1 cellular context compared by ENCODE assay signal in the genomic region with DNA sequence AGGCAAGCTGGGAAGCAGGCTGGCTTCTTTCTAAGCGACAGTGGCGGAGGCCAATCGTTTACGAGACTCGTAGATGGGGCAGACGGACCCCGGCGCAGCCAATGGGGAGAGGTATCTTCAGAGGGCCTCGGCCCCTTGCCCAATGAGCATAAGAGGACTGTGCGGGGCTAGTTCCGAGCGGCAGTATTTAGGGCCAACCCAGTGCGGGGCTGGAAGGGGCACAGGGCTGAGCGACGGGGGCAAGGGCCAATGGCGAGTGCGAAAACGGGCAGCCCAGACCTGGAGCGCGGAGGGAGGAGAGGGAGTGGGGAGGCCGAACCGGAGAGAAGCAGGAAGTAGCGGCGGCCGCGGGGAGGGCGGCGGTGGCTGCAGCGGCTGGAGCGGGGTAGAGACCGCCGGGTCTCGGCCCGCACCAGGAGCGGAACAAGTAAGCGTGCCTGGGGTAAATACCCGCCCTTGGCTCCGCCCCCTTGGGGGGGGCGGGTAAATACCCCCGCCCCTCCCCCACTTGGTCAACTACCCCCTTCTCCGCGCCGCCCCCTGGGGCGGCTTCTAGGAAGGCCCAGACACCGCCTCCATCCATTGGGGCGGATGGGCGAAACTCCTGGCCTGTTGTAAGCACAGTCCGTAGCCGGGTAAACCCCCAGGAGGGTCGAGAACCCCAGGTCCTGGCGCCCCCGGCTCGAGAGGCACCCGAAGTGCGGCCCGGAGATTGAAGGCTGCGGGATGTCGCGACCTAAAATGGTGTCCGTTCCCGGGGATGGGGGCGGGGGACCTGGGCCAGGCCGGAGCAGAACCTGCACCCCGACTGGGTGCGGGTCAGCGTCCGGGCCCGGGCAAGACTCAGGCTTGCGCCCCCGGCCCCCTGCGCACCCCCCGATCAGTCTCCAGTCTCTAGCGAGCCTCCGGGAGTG.
TF ChIP-seq lines count a peak whose summit lies in the region.

A gene with protein sequence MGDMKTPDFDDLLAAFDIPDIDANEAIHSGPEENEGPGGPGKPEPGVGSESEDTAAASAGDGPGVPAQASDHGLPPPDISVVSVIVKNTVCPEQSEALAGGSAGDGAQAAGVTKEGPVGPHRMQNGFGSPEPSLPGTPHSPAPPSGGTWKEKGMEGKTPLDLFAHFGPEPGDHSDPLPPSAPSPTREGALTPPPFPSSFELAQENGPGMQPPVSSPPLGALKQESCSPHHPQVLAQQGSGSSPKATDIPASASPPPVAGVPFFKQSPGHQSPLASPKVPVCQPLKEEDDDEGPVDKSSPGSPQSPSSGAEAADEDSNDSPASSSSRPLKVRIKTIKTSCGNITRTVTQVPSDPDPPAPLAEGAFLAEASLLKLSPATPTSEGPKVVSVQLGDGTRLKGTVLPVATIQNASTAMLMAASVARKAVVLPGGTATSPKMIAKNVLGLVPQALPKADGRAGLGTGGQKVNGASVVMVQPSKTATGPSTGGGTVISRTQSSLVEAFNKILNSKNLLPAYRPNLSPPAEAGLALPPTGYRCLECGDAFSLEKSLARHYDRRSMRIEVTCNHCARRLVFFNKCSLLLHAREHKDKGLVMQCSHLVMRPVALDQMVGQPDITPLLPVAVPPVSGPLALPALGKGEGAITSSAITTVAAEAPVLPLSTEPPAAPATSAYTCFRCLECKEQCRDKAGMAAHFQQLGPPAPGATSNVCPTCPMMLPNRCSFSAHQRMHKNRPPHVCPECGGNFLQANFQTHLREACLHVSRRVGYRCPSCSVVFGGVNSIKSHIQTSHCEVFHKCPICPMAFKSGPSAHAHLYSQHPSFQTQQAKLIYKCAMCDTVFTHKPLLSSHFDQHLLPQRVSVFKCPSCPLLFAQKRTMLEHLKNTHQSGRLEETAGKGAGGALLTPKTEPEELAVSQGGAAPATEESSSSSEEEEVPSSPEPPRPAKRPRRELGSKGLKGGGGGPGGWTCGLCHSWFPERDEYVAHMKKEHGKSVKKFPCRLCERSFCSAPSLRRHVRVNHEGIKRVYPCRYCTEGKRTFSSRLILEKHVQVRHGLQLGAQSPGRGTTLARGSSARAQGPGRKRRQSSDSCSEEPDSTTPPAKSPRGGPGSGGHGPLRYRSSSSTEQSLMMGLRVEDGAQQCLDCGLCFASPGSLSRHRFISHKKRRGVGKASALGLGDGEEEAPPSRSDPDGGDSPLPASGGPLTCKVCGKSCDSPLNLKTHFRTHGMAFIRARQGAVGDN (plus strand): TSS at position 331 of the 914 bp plus-strand sequence. CDS start 3,993 bp downstream, outside the sequence.

TF ChIP-seq in HepG2, 621 proteins besides CTCF, POLR2A, EP300 and RAD21 (continued from another document and continues in another):
- TF ChIP-seq, protein P1, sequence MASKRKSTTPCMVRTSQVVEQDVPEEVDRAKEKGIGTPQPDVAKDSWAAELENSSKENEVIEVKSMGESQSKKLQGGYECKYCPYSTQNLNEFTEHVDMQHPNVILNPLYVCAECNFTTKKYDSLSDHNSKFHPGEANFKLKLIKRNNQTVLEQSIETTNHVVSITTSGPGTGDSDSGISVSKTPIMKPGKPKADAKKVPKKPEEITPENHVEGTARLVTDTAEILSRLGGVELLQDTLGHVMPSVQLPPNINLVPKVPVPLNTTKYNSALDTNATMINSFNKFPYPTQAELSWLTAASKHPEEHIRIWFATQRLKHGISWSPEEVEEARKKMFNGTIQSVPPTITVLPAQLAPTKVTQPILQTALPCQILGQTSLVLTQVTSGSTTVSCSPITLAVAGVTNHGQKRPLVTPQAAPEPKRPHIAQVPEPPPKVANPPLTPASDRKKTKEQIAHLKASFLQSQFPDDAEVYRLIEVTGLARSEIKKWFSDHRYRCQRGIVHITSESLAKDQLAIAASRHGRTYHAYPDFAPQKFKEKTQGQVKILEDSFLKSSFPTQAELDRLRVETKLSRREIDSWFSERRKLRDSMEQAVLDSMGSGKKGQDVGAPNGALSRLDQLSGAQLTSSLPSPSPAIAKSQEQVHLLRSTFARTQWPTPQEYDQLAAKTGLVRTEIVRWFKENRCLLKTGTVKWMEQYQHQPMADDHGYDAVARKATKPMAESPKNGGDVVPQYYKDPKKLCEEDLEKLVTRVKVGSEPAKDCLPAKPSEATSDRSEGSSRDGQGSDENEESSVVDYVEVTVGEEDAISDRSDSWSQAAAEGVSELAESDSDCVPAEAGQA (IDR thresholded peaks at IDR 0.05; ENCODE audit: low read depth) = no peak
- TF ChIP-seq, protein P1 (CRISPR knock-in tag; IDR thresholded peaks at IDR 0.05; ENCODE audit: borderline replicate concordance) = no peak
- TF ChIP-seq STAG1 (CRISPR knock-in tag; IDR thresholded peaks at IDR 0.05) = no peak
- TF ChIP-seq, protein P2, sequence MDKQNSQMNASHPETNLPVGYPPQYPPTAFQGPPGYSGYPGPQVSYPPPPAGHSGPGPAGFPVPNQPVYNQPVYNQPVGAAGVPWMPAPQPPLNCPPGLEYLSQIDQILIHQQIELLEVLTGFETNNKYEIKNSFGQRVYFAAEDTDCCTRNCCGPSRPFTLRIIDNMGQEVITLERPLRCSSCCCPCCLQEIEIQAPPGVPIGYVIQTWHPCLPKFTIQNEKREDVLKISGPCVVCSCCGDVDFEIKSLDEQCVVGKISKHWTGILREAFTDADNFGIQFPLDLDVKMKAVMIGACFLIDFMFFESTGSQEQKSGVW (CRISPR knock-in tag; IDR thresholded peaks at IDR 0.05; ENCODE audit: borderline replicate concordance) = no peak
- TF ChIP-seq KDM2A (CRISPR knock-in tag; IDR thresholded peaks at IDR 0.05; ENCODE audit: borderline replicate concordance, low read depth) = peak; percentile 28; the same call in 1 of the 2 replicates
- no peak for TF ChIP-seq NCOA5 (CRISPR knock-in tag; IDR thresholded peaks at IDR 0.05)
- TF ChIP-seq RBM22 (optimal IDR thresholded peaks at IDR 0.05; ENCODE audit: low read length) = peak; percentile 10
- TF ChIP-seq, protein P3, sequence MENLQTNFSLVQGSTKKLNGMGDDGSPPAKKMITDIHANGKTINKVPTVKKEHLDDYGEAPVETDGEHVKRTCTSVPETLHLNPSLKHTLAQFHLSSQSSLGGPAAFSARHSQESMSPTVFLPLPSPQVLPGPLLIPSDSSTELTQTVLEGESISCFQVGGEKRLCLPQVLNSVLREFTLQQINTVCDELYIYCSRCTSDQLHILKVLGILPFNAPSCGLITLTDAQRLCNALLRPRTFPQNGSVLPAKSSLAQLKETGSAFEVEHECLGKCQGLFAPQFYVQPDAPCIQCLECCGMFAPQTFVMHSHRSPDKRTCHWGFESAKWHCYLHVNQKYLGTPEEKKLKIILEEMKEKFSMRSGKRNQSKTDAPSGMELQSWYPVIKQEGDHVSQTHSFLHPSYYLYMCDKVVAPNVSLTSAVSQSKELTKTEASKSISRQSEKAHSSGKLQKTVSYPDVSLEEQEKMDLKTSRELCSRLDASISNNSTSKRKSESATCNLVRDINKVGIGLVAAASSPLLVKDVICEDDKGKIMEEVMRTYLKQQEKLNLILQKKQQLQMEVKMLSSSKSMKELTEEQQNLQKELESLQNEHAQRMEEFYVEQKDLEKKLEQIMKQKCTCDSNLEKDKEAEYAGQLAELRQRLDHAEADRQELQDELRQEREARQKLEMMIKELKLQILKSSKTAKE (CRISPR knock-in tag; IDR thresholded peaks at IDR 0.05; ENCODE audit: borderline replicate concordance) = no peak
- no peak for TF ChIP-seq SOX13 (IDR thresholded peaks at IDR 0.05)
- no peak for TF ChIP-seq SOX13 (CRISPR knock-in tag; conservative IDR thresholded peaks at IDR 0.05 in 1 of 2, IDR thresholded peaks at IDR 0.05 in 1 of 2)
- TF ChIP-seq TCF7L2 (IDR thresholded peaks at IDR 0.05; ENCODE audit: low read depth, low read length) = no peak
- TF ChIP-seq MAZ (IDR thresholded peaks at IDR 0.05; ENCODE audit: borderline replicate concordance, low read depth, low read length) = peak; percentile 21; the same call in 1 of the 2 replicates
- TF ChIP-seq MAZ (CRISPR knock-in tag; IDR thresholded peaks at IDR 0.05; ENCODE audit: low read depth) = peak; percentile 23; the same call in 1 of the 2 replicates
- TF ChIP-seq, protein P4, sequence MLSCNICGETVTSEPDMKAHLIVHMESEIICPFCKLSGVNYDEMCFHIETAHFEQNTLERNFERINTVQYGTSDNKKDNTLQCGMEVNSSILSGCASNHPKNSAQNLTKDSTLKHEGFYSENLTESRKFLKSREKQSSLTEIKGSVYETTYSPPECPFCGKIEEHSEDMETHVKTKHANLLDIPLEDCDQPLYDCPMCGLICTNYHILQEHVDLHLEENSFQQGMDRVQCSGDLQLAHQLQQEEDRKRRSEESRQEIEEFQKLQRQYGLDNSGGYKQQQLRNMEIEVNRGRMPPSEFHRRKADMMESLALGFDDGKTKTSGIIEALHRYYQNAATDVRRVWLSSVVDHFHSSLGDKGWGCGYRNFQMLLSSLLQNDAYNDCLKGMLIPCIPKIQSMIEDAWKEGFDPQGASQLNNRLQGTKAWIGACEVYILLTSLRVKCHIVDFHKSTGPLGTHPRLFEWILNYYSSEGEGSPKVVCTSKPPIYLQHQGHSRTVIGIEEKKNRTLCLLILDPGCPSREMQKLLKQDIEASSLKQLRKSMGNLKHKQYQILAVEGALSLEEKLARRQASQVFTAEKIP (CRISPR knock-in tag; IDR thresholded peaks at IDR 0.05; ENCODE audit: borderline replicate concordance) = no peak
- no peak for TF ChIP-seq YEATS2 (CRISPR knock-in tag; IDR thresholded peaks at IDR 0.05; ENCODE audit: borderline replicate concordance)
- TF ChIP-seq ARNT2 (CRISPR knock-in tag; IDR thresholded peaks at IDR 0.05; ENCODE audit: low read depth) = no peak
- no peak for TF ChIP-seq MTF2 (CRISPR knock-in tag; IDR thresholded peaks at IDR 0.05; ENCODE audit: borderline replicate concordance)
- TF ChIP-seq POGZ (CRISPR knock-in tag; IDR thresholded peaks at IDR 0.05) = peak; percentile 35; the same call in 1 of the 2 replicates
- TF ChIP-seq, protein P5, sequence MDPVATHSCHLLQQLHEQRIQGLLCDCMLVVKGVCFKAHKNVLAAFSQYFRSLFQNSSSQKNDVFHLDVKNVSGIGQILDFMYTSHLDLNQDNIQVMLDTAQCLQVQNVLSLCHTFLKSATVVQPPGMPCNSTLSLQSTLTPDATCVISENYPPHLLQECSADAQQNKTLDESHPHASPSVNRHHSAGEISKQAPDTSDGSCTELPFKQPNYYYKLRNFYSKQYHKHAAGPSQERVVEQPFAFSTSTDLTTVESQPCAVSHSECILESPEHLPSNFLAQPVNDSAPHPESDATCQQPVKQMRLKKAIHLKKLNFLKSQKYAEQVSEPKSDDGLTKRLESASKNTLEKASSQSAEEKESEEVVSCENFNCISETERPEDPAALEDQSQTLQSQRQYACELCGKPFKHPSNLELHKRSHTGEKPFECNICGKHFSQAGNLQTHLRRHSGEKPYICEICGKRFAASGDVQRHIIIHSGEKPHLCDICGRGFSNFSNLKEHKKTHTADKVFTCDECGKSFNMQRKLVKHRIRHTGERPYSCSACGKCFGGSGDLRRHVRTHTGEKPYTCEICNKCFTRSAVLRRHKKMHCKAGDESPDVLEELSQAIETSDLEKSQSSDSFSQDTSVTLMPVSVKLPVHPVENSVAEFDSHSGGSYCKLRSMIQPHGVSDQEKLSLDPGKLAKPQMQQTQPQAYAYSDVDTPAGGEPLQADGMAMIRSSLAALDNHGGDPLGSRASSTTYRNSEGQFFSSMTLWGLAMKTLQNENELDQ (CRISPR knock-in tag; IDR thresholded peaks at IDR 0.05; ENCODE audit: borderline replicate concordance) = no peak
- TF ChIP-seq, protein P6, sequence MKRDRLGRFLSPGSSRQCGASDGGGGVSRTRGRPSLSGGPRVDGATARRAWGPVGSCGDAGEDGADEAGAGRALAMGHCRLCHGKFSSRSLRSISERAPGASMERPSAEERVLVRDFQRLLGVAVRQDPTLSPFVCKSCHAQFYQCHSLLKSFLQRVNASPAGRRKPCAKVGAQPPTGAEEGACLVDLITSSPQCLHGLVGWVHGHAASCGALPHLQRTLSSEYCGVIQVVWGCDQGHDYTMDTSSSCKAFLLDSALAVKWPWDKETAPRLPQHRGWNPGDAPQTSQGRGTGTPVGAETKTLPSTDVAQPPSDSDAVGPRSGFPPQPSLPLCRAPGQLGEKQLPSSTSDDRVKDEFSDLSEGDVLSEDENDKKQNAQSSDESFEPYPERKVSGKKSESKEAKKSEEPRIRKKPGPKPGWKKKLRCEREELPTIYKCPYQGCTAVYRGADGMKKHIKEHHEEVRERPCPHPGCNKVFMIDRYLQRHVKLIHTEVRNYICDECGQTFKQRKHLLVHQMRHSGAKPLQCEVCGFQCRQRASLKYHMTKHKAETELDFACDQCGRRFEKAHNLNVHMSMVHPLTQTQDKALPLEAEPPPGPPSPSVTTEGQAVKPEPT (CRISPR knock-in tag; IDR thresholded peaks at IDR 0.05; ENCODE audit: low read depth) = 0 out of 2 replicates have a peak, but pooled peaks have one; percentile 44
- no peak for TF ChIP-seq SMARCE1 (IDR thresholded peaks at IDR 0.05; ENCODE audit: borderline replicate concordance)
- no peak for TF ChIP-seq ARHGAP35 (CRISPR knock-in tag; IDR thresholded peaks at IDR 0.05; ENCODE audit: borderline replicate concordance)
- no peak for TF ChIP-seq ZNF83 (CRISPR knock-in tag; IDR thresholded peaks at IDR 0.05; ENCODE audit: borderline replicate concordance)
- TF ChIP-seq ZSCAN25 (CRISPR knock-in tag; IDR thresholded peaks at IDR 0.05) = no peak
- no peak for TF ChIP-seq RORA (CRISPR knock-in tag; IDR thresholded peaks at IDR 0.05)
- TF ChIP-seq TAF1 (CRISPR knock-in tag; IDR thresholded peaks at IDR 0.05) = peak; percentile 33; the same call in 1 of the 2 replicates
- TF ChIP-seq ZNF343 (CRISPR knock-in tag; IDR thresholded peaks at IDR 0.05) = no peak
- no peak for TF ChIP-seq MAFF (IDR thresholded peaks at IDR 0.05; ENCODE audit: low read depth, low read length)
- TF ChIP-seq ZNF781 (CRISPR knock-in tag; IDR thresholded peaks at IDR 0.05; ENCODE audit: borderline replicate concordance, not compliant biosample characterization) = no peak
- no peak for TF ChIP-seq SYNCRIP (IDR thresholded peaks at IDR 0.05; ENCODE audit: insufficient read depth, low read depth, low read length)
- TF ChIP-seq ZNF136 (CRISPR knock-in tag; IDR thresholded peaks at IDR 0.05; ENCODE audit: low read depth) = 0 out of 2 replicates have a peak, but pooled peaks have one; percentile 79
- 0 out of 2 replicates have a peak, but pooled peaks have one; percentile 0 for TF ChIP-seq SRF (IDR thresholded peaks at IDR 0.05; ENCODE audit: low read depth, low read length)
- no peak for TF ChIP-seq JUND (CRISPR knock-in tag; IDR thresholded peaks at IDR 0.05)
